1 cellular context compared by ENCODE assay signal in genomic region chr3:157312366-157312745, GRCh38.
TF ChIP-seq lines count a peak whose summit lies in the region.

No MANE protein-coding gene starts in this region.

TF ChIP-seq in IMR-90, 13 proteins besides CTCF, POLR2A, EP300 and RAD21:
- TF ChIP-seq SMC3 (IDR thresholded peaks at IDR 0.05; ENCODE audit: low read depth, low read length) (no peak), MAFK (IDR thresholded peaks at IDR 0.05; ENCODE audit: low read depth, low read length) (no peak), CHD1 (IDR thresholded peaks at IDR 0.05; ENCODE audit: low read depth, low read length) (no peak), MXI1 (IDR thresholded peaks at IDR 0.05; ENCODE audit: borderline replicate concordance, low read depth, low read length) (no peak), USF2 (IDR thresholded peaks at IDR 0.05; ENCODE audit: low read depth, low read length) (no peak), RCOR1 (IDR thresholded peaks at IDR 0.05; ENCODE audit: insufficient replicate concordance, low read length) (no peak), RFX5 (IDR thresholded peaks at IDR 0.05; ENCODE audit: low read depth, low read length) (no peak), CEBPB (IDR thresholded peaks at IDR 0.05; ENCODE audit: low read depth, low read length) (no peak), BHLHE40 (IDR thresholded peaks at IDR 0.05; ENCODE audit: low read depth, low read length) (no peak), ELK1 (IDR thresholded peaks at IDR 0.05; ENCODE audit: borderline replicate concordance, low read depth, low read length) (no peak), FOS (IDR thresholded peaks at IDR 0.05; ENCODE audit: low read depth, low read length) (no peak), MAZ (IDR thresholded peaks at IDR 0.05; ENCODE audit: borderline replicate concordance, low read depth, low read length) (no peak), NFE2L2 (IDR thresholded peaks at IDR 0.05; ENCODE audit: low read depth, low read length) (no peak)
